ENCODE assay signal across 2 cellular contexts in the genomic region with DNA sequence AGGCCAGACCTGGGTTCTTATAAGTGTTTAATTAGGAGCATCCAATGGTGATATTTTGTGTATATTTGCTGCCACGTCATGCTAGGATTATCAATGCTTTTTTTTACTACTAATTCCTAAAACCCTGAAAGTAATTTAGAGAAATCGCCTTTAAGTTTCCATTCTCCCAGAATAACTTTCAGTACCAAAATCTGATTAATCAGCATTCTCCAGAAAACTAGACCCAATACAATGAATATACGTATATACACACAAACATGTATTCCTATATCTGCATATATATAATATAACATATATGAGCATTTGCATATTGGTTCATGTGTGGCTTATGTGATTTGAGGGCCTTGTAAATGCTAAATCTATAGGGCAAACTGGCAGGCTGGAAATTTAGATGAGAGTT.
A peak's percentile ranks its signal among the peaks of the same experiment; 100 is the strongest.
TF ChIP-seq lines count a peak whose summit lies in the region.

No MANE protein-coding gene starts in this region.

TF ChIP-seq in IMR-90, 13 proteins besides CTCF, POLR2A, EP300 and RAD21 (continued from another document):
- TF ChIP-seq CEBPB (IDR thresholded peaks at IDR 0.05; ENCODE audit: low read depth, low read length), result no peak
- TF ChIP-seq FOS (IDR thresholded peaks at IDR 0.05; ENCODE audit: low read depth, low read length), result no peak
- TF ChIP-seq, protein P1, sequence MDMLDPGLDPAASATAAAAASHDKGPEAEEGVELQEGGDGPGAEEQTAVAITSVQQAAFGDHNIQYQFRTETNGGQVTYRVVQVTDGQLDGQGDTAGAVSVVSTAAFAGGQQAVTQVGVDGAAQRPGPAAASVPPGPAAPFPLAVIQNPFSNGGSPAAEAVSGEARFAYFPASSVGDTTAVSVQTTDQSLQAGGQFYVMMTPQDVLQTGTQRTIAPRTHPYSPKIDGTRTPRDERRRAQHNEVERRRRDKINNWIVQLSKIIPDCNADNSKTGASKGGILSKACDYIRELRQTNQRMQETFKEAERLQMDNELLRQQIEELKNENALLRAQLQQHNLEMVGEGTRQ (IDR thresholded peaks at IDR 0.05; ENCODE audit: low read depth, low read length), result no peak
- TF ChIP-seq ELK1 (IDR thresholded peaks at IDR 0.05; ENCODE audit: borderline replicate concordance, low read depth, low read length), result no peak
- TF ChIP-seq CHD1 (IDR thresholded peaks at IDR 0.05; ENCODE audit: low read depth, low read length), result no peak
- TF ChIP-seq NFE2L2 (IDR thresholded peaks at IDR 0.05; ENCODE audit: low read depth, low read length), result no peak
- 0 out of 2 replicates have a peak, but pooled peaks have one; percentile 38 for TF ChIP-seq MAFK (IDR thresholded peaks at IDR 0.05; ENCODE audit: low read depth, low read length)

TF ChIP-seq in K562, 482 proteins besides CTCF, POLR2A, EP300 and RAD21 (continues in another document):
- TF ChIP-seq, protein P2, sequence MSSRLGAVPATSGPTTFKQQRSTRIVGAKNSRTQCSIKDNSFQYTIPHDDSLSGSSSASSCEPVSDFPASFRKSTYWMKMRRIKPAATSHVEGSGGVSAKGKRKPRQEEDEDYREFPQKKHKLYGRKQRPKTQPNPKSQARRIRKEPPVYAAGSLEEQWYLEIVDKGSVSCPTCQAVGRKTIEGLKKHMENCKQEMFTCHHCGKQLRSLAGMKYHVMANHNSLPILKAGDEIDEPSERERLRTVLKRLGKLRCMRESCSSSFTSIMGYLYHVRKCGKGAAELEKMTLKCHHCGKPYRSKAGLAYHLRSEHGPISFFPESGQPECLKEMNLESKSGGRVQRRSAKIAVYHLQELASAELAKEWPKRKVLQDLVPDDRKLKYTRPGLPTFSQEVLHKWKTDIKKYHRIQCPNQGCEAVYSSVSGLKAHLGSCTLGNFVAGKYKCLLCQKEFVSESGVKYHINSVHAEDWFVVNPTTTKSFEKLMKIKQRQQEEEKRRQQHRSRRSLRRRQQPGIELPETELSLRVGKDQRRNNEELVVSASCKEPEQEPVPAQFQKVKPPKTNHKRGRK (tag; IDR thresholded peaks at IDR 0.05), result no peak
- no peak for TF ChIP-seq CBX8 (IDR thresholded peaks at IDR 0.05; ENCODE audit: borderline replicate concordance, extremely low read depth, low read depth, low read length, poor library complexity, severe bottlenecking)
- TF ChIP-seq ZFP91 (CRISPR knock-in tag; IDR thresholded peaks at IDR 0.05), result no peak
- TF ChIP-seq, protein P3, sequence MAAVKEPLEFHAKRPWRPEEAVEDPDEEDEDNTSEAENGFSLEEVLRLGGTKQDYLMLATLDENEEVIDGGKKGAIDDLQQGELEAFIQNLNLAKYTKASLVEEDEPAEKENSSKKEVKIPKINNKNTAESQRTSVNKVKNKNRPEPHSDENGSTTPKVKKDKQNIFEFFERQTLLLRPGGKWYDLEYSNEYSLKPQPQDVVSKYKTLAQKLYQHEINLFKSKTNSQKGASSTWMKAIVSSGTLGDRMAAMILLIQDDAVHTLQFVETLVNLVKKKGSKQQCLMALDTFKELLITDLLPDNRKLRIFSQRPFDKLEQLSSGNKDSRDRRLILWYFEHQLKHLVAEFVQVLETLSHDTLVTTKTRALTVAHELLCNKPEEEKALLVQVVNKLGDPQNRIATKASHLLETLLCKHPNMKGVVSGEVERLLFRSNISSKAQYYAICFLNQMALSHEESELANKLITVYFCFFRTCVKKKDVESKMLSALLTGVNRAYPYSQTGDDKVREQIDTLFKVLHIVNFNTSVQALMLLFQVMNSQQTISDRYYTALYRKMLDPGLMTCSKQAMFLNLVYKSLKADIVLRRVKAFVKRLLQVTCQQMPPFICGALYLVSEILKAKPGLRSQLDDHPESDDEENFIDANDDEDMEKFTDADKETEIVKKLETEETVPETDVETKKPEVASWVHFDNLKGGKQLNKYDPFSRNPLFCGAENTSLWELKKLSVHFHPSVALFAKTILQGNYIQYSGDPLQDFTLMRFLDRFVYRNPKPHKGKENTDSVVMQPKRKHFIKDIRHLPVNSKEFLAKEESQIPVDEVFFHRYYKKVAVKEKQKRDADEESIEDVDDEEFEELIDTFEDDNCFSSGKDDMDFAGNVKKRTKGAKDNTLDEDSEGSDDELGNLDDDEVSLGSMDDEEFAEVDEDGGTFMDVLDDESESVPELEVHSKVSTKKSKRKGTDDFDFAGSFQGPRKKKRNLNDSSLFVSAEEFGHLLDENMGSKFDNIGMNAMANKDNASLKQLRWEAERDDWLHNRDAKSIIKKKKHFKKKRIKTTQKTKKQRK (IDR thresholded peaks at IDR 0.05; ENCODE audit: borderline replicate concordance, low read depth, low read length), result no peak
- no peak for TF ChIP-seq ZKSCAN8 (CRISPR knock-in tag; IDR thresholded peaks at IDR 0.05)
- TF ChIP-seq ZNF644 (tag; IDR thresholded peaks at IDR 0.05; ENCODE audit: low read depth), result no peak
- no peak for TF ChIP-seq MCM3 (IDR thresholded peaks at IDR 0.05)
- TF ChIP-seq HOXB6 (CRISPR knock-in tag; IDR thresholded peaks at IDR 0.05; ENCODE audit: borderline replicate concordance), result no peak
- no peak for TF ChIP-seq TAF9B (IDR thresholded peaks at IDR 0.05; ENCODE audit: partially characterized antibody)
- no peak for TF ChIP-seq THAP7 (CRISPR knock-in tag; IDR thresholded peaks at IDR 0.05)
- TF ChIP-seq ZNF316 (IDR thresholded peaks at IDR 0.05), result peak; percentile 55; the same call in 1 of the 2 replicates
- TF ChIP-seq, protein P4, sequence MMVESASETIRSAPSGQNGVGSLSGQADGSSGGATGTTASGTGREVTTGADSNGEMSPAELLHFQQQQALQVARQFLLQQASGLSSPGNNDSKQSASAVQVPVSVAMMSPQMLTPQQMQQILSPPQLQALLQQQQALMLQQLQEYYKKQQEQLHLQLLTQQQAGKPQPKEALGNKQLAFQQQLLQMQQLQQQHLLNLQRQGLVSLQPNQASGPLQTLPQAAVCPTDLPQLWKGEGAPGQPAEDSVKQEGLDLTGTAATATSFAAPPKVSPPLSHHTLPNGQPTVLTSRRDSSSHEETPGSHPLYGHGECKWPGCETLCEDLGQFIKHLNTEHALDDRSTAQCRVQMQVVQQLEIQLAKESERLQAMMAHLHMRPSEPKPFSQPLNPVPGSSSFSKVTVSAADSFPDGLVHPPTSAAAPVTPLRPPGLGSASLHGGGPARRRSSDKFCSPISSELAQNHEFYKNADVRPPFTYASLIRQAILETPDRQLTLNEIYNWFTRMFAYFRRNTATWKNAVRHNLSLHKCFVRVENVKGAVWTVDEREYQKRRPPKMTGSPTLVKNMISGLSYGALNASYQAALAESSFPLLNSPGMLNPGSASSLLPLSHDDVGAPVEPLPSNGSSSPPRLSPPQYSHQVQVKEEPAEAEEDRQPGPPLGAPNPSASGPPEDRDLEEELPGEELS (CRISPR knock-in tag; IDR thresholded peaks at IDR 0.05; ENCODE audit: borderline replicate concordance), result no peak
- TF ChIP-seq POLR2B (IDR thresholded peaks at IDR 0.05; ENCODE audit: low read depth, partially characterized antibody), result no peak
- no peak for TF ChIP-seq TRIM28 (IDR thresholded peaks at IDR 0.05)
- no peak for TF ChIP-seq AFF4 (CRISPR knock-in tag; IDR thresholded peaks at IDR 0.05)
- no peak for TF ChIP-seq E2F3 (CRISPR knock-in tag; IDR thresholded peaks at IDR 0.05)
- TF ChIP-seq, protein P5, sequence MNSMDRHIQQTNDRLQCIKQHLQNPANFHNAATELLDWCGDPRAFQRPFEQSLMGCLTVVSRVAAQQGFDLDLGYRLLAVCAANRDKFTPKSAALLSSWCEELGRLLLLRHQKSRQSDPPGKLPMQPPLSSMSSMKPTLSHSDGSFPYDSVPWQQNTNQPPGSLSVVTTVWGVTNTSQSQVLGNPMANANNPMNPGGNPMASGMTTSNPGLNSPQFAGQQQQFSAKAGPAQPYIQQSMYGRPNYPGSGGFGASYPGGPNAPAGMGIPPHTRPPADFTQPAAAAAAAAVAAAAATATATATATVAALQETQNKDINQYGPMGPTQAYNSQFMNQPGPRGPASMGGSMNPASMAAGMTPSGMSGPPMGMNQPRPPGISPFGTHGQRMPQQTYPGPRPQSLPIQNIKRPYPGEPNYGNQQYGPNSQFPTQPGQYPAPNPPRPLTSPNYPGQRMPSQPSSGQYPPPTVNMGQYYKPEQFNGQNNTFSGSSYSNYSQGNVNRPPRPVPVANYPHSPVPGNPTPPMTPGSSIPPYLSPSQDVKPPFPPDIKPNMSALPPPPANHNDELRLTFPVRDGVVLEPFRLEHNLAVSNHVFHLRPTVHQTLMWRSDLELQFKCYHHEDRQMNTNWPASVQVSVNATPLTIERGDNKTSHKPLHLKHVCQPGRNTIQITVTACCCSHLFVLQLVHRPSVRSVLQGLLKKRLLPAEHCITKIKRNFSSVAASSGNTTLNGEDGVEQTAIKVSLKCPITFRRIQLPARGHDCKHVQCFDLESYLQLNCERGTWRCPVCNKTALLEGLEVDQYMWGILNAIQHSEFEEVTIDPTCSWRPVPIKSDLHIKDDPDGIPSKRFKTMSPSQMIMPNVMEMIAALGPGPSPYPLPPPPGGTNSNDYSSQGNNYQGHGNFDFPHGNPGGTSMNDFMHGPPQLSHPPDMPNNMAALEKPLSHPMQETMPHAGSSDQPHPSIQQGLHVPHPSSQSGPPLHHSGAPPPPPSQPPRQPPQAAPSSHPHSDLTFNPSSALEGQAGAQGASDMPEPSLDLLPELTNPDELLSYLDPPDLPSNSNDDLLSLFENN (IDR thresholded peaks at IDR 0.05; ENCODE audit: low read depth in 2 of 2, low read length in 2 of 2), result no peak
- TF ChIP-seq CEBPB (tag; IDR thresholded peaks at IDR 0.05), result no peak
- 0 out of 2 replicates have a peak, but pooled peaks have one; percentile 6 for TF ChIP-seq MAFG (tag; conservative IDR thresholded peaks at IDR 0.05)
- no peak for TF ChIP-seq CBFA2T2 (conservative IDR thresholded peaks at IDR 0.05)
- TF ChIP-seq MEIS2 (IDR thresholded peaks at IDR 0.05; ENCODE audit: partially characterized antibody), result no peak
- TF ChIP-seq ILK (tag; IDR thresholded peaks at IDR 0.05; ENCODE audit: borderline replicate concordance, low read depth), result no peak
- TF ChIP-seq ARID1B (IDR thresholded peaks at IDR 0.05), result no peak
- TF ChIP-seq NR2C1 (IDR thresholded peaks at IDR 0.05), result no peak
- no peak for TF ChIP-seq NR2C1 (tag; IDR thresholded peaks at IDR 0.05)
- TF ChIP-seq ZNF347 (CRISPR knock-in tag; IDR thresholded peaks at IDR 0.05; ENCODE audit: low read depth), result no peak
- no peak for TF ChIP-seq ELF2 (CRISPR knock-in tag; IDR thresholded peaks at IDR 0.05)
- no peak for TF ChIP-seq E4F1 (CRISPR knock-in tag; IDR thresholded peaks at IDR 0.05; ENCODE audit: borderline replicate concordance)
- TF ChIP-seq TEAD2 (tag; IDR thresholded peaks at IDR 0.05), result no peak
